In the genomic region with DNA sequence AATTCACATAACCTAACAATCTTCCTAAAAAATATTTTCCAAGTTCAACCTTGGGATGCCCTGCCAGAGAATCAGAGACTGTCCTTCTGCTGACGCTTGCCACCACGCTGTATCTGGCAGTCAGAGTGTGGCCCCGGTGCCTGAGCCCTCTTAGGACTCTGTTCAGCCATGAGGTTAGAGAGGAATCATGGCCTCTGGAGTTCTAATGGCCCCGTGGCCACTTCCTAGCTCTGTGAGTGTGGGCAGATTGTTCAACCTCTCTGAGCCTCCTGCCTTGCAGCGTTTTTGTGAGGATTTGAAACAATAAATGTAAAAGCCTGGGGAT, we compare ENCODE assay signal across 26 cellular contexts. TPM values are rescaled to one million over a fixed set of nuclear protein-coding genes. Genes with fewer than 3 reads are reported as not detected.
DNase-seq lines count a peak whose midpoint lies in the region; ATAC-seq, FAIRE-seq and TF ChIP-seq lines count a peak whose summit lies in the region.
"Had no signal": no experiment of that assay in that cellular context is flagged by ENCODE, and none has a peak within 500 bp of the region (broad histone marks: within the 10 kb centered on the region; RNA-seq: fewer than 3 reads in every experiment).

No MANE protein-coding gene starts in this region.

- H4K20me1 ChIP-seq in PC-9 (ENCODE audit: insufficient read depth): no peaks in the 10 kb centered on the region

- H2AFZ ChIP-seq in PC-9: no peak overlapping the region
- H2AFZ ChIP-seq: GM23248 had no signal

- no peaks in the 10 kb centered on the region for H3K9me3 Mint-ChIP-seq in nephron progenitor cell
- H3K9me3 Mint-ChIP-seq: CD8-positive, alpha-beta memory T cell; H9; HFFc6; IgD-negative memory B cell had no signal

- DNase-seq in PC-9: no peak
- DNase-seq in left lobe of liver (ENCODE audit: low spot score): no peak
- no peak for DNase-seq in nephron progenitor cell
- DNase-seq in HTR-8/SVneo (ENCODE audit: insufficient read length, low spot score): no peak
- no peak for DNase-seq in ovary
- DNase-seq: C1 segment of cervical spinal cord; CD8-positive, alpha-beta memory T cell; DMS 273 treated with DMSO at 0.1 percent for 48 hours; DND-41; GM23248; H9; HFFc6; NCI-H1092; NCI-H1436; NCI-H187; NCI-H2081 treated with DMSO at 0.1 percent for 48 hours; NCI-H2171; NCI-H226; NCI-H510A; NCI-H69; Peyer's patch; SHP77 treated with DMSO at 0.1 percent for 48 hours had no signal

- peaks cover 22% of the 10 kb centered on the region for H3K4me1 ChIP-seq in PC-9 (replicated peaks; ENCODE audit: insufficient read depth)
- peaks cover 2% of the 10 kb centered on the region for H3K4me1 ChIP-seq in ovary (ENCODE audit: insufficient read depth)

- FAIRE-seq in HTR-8/SVneo (lab: Jason Lieb, UNC): no peak
- FAIRE-seq: GM12892 had no signal

- no peaks in the 10 kb centered on the region for H3K9me2 ChIP-seq in PC-9 (ENCODE audit: insufficient read depth)

- intact Hi-C loops in PC-9 (cut with micrococcal nuclease; ENCODE audit: unreplicated experiment): no loop called here
- intact Hi-C loops in ovary (cut with DNase I): loop anchor here in 1 of 4 donors (5.0 kb wide), 1 partner anchor 132 kb away; no protein-coding TSS in a partner anchor

- H3K27ac ChIP-seq in PC-9 (no peak overlapping the region), ovary (no peak overlapping the region)
- H3K27ac ChIP-seq: GM23248, Peyer's patch had no signal

- BruUV-seq in PC-9 (replicated peaks; lab: Mats Ljungman, UMichigan): no TSS peak

- H3K4me2 ChIP-seq in PC-9: peak overlapping the region; percentile 92; the same call in 1 of the 2 replicates

- 91 to 94% (median 93%) methylated on average over 5 of the region's 5 CpGs for WGBS in ovary, 3 donors

- no peaks in the 10 kb centered on the region; the same call in 1 of the 2 replicates for H3K9me3 ChIP-seq in PC-9 (ENCODE audit: insufficient read depth, low read depth)
- no peaks in the 10 kb centered on the region for H3K9me3 ChIP-seq in ovary
- H3K9me3 ChIP-seq: Peyer's patch had no signal

- H3K79me2 ChIP-seq in PC-9 (ENCODE audit: low read depth): peaks cover 7% of the 10 kb centered on the region; the same call in 1 of the 2 replicates

- H3F3A ChIP-seq in PC-9 (ENCODE audit: insufficient read depth, low read depth): peaks cover 11% of the 10 kb centered on the region; the same call in 1 of the 2 replicates

- ATAC-seq in left lobe of liver (peak; percentile 21), GM19035 (IDR thresholded peaks at IDR 0.05; ENCODE audit: unreplicated experiment) (no peak), HG03039 (IDR thresholded peaks at IDR 0.05; ENCODE audit: unreplicated experiment) (no peak)

- H3K27me3 ChIP-seq in PC-9 (ENCODE audit: insufficient read depth, low read depth): no peaks in the 10 kb centered on the region
- no peaks in the 10 kb centered on the region for H3K27me3 ChIP-seq in ovary
- H3K27me3 ChIP-seq: Peyer's patch had no signal

- no peak overlapping the region for H3K27ac Mint-ChIP-seq in nephron progenitor cell
- H3K27ac Mint-ChIP-seq: H9, HFFc6 had no signal

- peaks cover 65% of the 10 kb centered on the region for H3K4me1 Mint-ChIP-seq in nephron progenitor cell

- POLR2A ChIA-PET in PC-9 (lab: Charles Lee; ENCODE audit: unreplicated experiment): interaction anchor here (0.6 kb wide), 1 partner anchor 42 kb away, joined by 20 read pairs; no protein-coding TSS in a partner anchor

- no peaks in the 10 kb centered on the region for H3K27me3 Mint-ChIP-seq in nephron progenitor cell (ENCODE audit: low read depth, poor library complexity)
- H3K27me3 Mint-ChIP-seq: CD8-positive, alpha-beta memory T cell; IgD-negative memory B cell had no signal

- H3K4me3 ChIP-seq in PC-9: no peak overlapping the region; the same call in 1 of the 2 replicates
- no peak overlapping the region for H3K4me3 ChIP-seq in ovary
- H3K4me3 ChIP-seq: GM23248, Peyer's patch had no signal

- H3K36me3 ChIP-seq in PC-9 (ENCODE audit: low read depth): no peaks in the 10 kb centered on the region
- no peaks in the 10 kb centered on the region for H3K36me3 ChIP-seq in ovary
- H3K36me3 ChIP-seq: Peyer's patch had no signal

- no peak for TF ChIP-seq POLR2A in ovary (IDR thresholded peaks at IDR 0.05)

- TF ChIP-seq EP300 in ovary (IDR thresholded peaks at IDR 0.05): no peak

- H3K36me3 Mint-ChIP-seq in nephron progenitor cell (ENCODE audit: low read depth): peaks cover 4% of the 10 kb centered on the region

- TF ChIP-seq CTCF in PC-9 (conservative IDR thresholded peaks at IDR 0.05): no peak
- TF ChIP-seq CTCF in nephron progenitor cell (IDR thresholded peaks at IDR 0.05): no peak
- no peak for TF ChIP-seq CTCF in ovary (IDR thresholded peaks at IDR 0.05)

- H3K4me3 Mint-ChIP-seq in nephron progenitor cell: peak overlapping the region; percentile 43
- H3K4me3 Mint-ChIP-seq: HFFc6 had no signal

- CTCF ChIA-PET in PC-9 (lab: Charles Lee): interaction anchor here (0.6 kb wide), 1 partner anchor 35 kb away, joined by 22 read pairs; no protein-coding TSS in a partner anchor

RNA-seq across cellular contexts. Expression of a gene that starts 2.2 kb away (rescaled TPM):
- total RNA-seq in PC-9 (2021) (23.7 and 24.5 TPM in 2 replicates), left lobe of liver (119 TPM), ovary (10 to 100 TPM in 6 of 7 donors, 1 to 10 TPM in 1; 6.1 to 18.0 (median 13.9) TPM)
- 10 to 100 TPM; 10.4 to 23.7 TPM for polyA plus RNA-seq in ovary

RNA-seq across cellular contexts. Expression of a gene that starts 36.6 kb away (rescaled TPM):
- total RNA-seq in PC-9 (2021) (17.0 and 19.0 TPM in 2 replicates), left lobe of liver (64.5 TPM), ovary (10 to 100 TPM in 6 of 7 donors, 1 to 10 TPM in 1; 9.8 to 32.7 (median 18.0) TPM)
- polyA plus RNA-seq in ovary: 1 to 10 TPM; 5.7 to 9.3 TPM

RNA-seq across cellular contexts. Expression of a gene that starts 52.4 kb away (rescaled TPM):
- total RNA-seq in PC-9 (2021) (13.9 and 14.8 TPM in 2 replicates), left lobe of liver (12.6 TPM), ovary (10 to 100 TPM; 10.5 to 16.2 (median 15.1) TPM)
- polyA plus RNA-seq in ovary: 10 to 100 TPM; 10.4 to 29.1 TPM
